9 cellular contexts compared by ENCODE assay signal in the genomic region with DNA sequence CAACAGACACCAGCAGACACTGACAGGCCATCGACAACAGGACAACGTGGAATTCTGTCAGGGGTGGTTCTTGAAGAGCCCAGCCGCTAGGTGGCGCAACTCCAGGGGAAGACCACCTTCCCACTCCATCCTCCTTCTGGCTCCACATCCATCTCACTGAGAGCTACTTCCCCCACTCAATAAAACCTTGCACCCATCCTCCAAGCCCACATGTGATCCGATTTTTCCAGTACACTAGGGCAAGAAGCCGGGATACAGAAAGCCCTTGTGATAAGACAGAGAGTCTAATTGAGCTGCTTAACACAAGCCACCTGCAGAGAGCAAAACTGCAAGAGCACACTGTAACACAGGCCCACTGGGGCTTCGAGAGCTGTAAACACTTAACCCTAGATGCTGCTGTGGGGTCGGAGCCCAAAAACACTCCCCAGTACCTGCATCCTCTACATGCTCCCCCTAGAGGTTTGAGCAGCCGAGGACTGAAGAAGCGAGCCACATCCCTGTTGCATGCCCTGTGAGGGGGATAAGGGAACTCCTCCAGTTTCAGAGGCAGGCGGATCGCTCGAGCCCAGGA. TPM values are rescaled to one million over a fixed set of nuclear protein-coding genes. Genes with fewer than 3 reads are reported as not detected.
A peak's percentile ranks its signal among the peaks of the same experiment; 100 is the strongest.
DNase-seq lines count a peak whose midpoint lies in the region; ATAC-seq and TF ChIP-seq lines count a peak whose summit lies in the region.
"Had no signal": no experiment of that assay in that cellular context is flagged by ENCODE, and none has a peak within 500 bp of the region (broad histone marks: within the 10 kb centered on the region; RNA-seq: fewer than 3 reads in every experiment).

No MANE protein-coding gene starts in this region.

- H3K4me3 ChIP-seq in epithelial cell of proximal tubule (ENCODE audit: low read depth, low read length): no peak overlapping the region

- peak; percentile 16 for DNase-seq in activated T-cell treated with anti-CD3 and anti-CD28 coated beads for 1 hour (ENCODE audit: low read depth)
- DNase-seq in activated T-cell treated with anti-CD3 and anti-CD28 coated beads for 4 hours: no peak
- DNase-seq in T-helper 9 cell: peak; percentile 41
- no peak for DNase-seq in epithelial cell of proximal tubule (ENCODE audit: low read depth)
- peak; percentile 37 for DNase-seq in stimulated activated CD4-positive, alpha-beta T cell treated with anti-CD3 and anti-CD28 coated beads, Interleukin-4, amount 100 ng/mL, for 1 hour
- DNase-seq in GM19240 (ENCODE audit: insufficient read length, low spot score): no peak

- peak; percentile 72 for TF ChIP-seq CTCF in epithelial cell of proximal tubule (conservative IDR thresholded peaks at IDR 0.05; ENCODE audit: low read depth, low read length)

- ATAC-seq in HG03432 (IDR thresholded peaks at IDR 0.05; ENCODE audit: unreplicated experiment) (peak; percentile 77), HG03457 (IDR thresholded peaks at IDR 0.05; ENCODE audit: unreplicated experiment) (no peak)
- ATAC-seq: right cardiac atrium had no signal

RNA-seq across cellular contexts. Expression of gene RAB39A, which starts 11.5 kb away (rescaled TPM):
- 0.43 and 1.3 TPM in 2 replicates for total RNA-seq in epithelial cell of proximal tubule

RNA-seq across cellular contexts. Expression of gene SLC35F2, which starts 58.2 kb away (rescaled TPM):
- 41.2 and 50.1 TPM in 2 replicates for total RNA-seq in epithelial cell of proximal tubule

Comparison
In these comparisons a context has a peak if more than half of its experiments do, and no peak if none do; other contexts are left out.
1. DNase-seq: peak in activated T-cell treated with anti-CD3 and anti-CD28 coated beads for 1 hour (single experiment), T-helper 9 cell (single experiment) and stimulated activated CD4-positive, alpha-beta T cell treated with anti-CD3 and anti-CD28 coated beads, Interleukin-4, amount 100 ng/mL, for 1 hour (single experiment); none in activated T-cell treated with anti-CD3 and anti-CD28 coated beads for 4 hours (single experiment), epithelial cell of proximal tubule (single experiment) and GM19240 (single experiment).